9 cellular contexts compared by ENCODE assay signal in the genomic region with DNA sequence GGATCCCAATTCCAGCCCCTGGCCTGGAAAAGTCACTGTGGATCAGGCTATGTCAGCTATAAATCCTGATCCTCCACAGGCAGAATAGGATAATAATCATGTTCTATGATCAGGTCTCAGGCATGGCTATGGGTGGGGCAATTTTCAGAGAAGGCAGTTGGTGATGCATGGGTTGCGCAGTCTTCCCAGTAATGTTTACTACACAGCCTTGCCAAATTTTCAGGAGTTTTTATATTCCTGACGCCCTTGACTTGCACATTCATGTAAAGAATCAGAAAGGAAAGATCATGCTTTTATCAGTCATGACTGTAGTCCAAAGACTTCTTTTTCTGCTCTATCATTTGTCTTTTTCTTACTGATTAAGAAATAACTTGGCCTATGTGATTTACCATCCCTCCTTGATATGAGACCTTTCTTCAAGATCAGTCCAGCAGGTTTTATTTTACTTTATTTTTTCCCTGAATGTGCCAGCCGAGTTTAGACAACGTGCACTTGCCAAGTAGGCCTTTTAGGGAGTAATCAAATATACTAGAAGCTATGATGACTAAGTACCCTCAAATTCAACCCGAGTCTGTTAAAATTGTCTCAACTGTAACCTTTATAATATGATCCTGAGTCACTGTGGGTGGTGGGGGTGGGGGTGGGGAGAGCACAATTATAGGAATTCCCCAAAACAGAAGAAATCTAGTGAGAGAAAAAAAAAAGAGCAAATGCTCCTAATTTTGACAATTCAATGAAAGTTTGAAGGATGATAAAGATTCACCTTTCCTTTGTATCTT.
A peak's percentile ranks its signal among the peaks of the same experiment; 100 is the strongest.
DNase-seq lines count a peak whose midpoint lies in the region; ATAC-seq lines count a peak whose summit lies in the region.
"Had no signal": no experiment of that assay in that cellular context is flagged by ENCODE, and none has a peak within 500 bp of the region (broad histone marks: within the 10 kb centered on the region; RNA-seq: fewer than 3 reads in every experiment).

No MANE protein-coding gene starts in this region.

- DNase-seq in HK-2 (ENCODE audit: unreplicated experiment) (peak; percentile 35), SIG-M5 treated with dmso at 0.1 percent for 504 hours (lab: John Stamatoyannopoulos, UW; ENCODE audit: unreplicated experiment) (peak; percentile 80), fibroblast of the conjunctiva (ENCODE audit: low read depth) (peak; percentile 63), NCI-H345 (lab: John Stamatoyannopoulos, UW) (no peak), Kasumi-1 (lab: John Stamatoyannopoulos, UW) (no peak)
- DNase-seq in stimulated activated naive CD8-positive, alpha-beta T cell treated with anti-CD3 and anti-CD28 coated beads, Interleukin-15, Interleukin-2, amounts not matched to agents 100 U/mL and 50 U/mL, for 24 hours = no peak
- DNase-seq: stimulated activated CD4-positive, alpha-beta T cell treated with anti-CD3 and anti-CD28 coated beads, Interleukin-1b, Interleukin-23, amount 100 ng/mL, for 48 hours had no signal

- peak; percentile 73 for ATAC-seq in stimulated activated naive CD8-positive, alpha-beta T cell treated with anti-CD3 and anti-CD28 coated beads, Interleukin-15, Interleukin-2, amounts not matched to agents 100 U/mL and 50 U/mL, for 24 hours
- ATAC-seq in HG02840 (IDR thresholded peaks at IDR 0.05; ENCODE audit: low FRiP score, unreplicated experiment) = no peak
- ATAC-seq in GM18907 (IDR thresholded peaks at IDR 0.05; ENCODE audit: unreplicated experiment) = no peak

Comparison
In these comparisons a context has a peak if more than half of its experiments do, and no peak if none do; other contexts are left out.
1. DNase-seq: peak in HK-2 (single experiment), SIG-M5 treated with dmso at 0.1 percent for 504 hours (single experiment) and fibroblast of the conjunctiva (single experiment); none in stimulated activated naive CD8-positive, alpha-beta T cell treated with anti-CD3 and anti-CD28 coated beads, Interleukin-15, Interleukin-2, amounts not matched to agents 100 U/mL and 50 U/mL, for 24 hours (single experiment), NCI-H345 (single experiment) and Kasumi-1 (0 of 2).